In genomic region chr14:68606644-68607043, GRCh38 we compare ENCODE assay signal across 14 cellular contexts.
DNase-seq lines count a peak whose midpoint lies in the region; ATAC-seq and TF ChIP-seq lines count a peak whose summit lies in the region.
"Had no signal": no experiment of that assay in that cellular context is flagged by ENCODE, and none has a peak within 500 bp of the region (broad histone marks: within the 10 kb centered on the region; RNA-seq: fewer than 3 reads in every experiment).

No MANE protein-coding gene starts in this region.

- no peaks in the 10 kb centered on the region for H3K79me1 ChIP-seq in mesenchymal stem cell (replicated peaks; ENCODE audit: low read length, poor library complexity, severe bottlenecking)

- H2AK5ac ChIP-seq in mesenchymal stem cell (ENCODE audit: low read length, severe bottlenecking) = no peak overlapping the region

- no peak overlapping the region for H2BK5ac ChIP-seq in mesenchymal stem cell (ENCODE audit: low read depth, low read length, poor library complexity, severe bottlenecking)

- no peaks in the 10 kb centered on the region for H3K36me3 Mint-ChIP-seq in T-helper 17 cell (ENCODE audit: low read depth)

- peaks cover 5% of the 10 kb centered on the region for H3K4me1 Mint-ChIP-seq in T-helper 17 cell

- H3K27me3 Mint-ChIP-seq in T-helper 17 cell = no peaks in the 10 kb centered on the region

- H3K9me3 ChIP-seq in BLaER1 treated with 17β-estradiol and CSF1 and Interleukin-3, amounts not matched to agents 10 nM and 100 nM (replicated peaks in 1 of 11) = peaks cover 21 to 34% (median 28%) of the 10 kb centered on the region in 11 experiments
- H3K9me3 ChIP-seq in T-helper 17 cell (ENCODE audit: control insufficient read depth, low read length, poor library complexity, severe bottlenecking) (no peaks in the 10 kb centered on the region), mesenchymal stem cell (ENCODE audit: control insufficient read depth, low read length) (peaks cover 6% of the 10 kb centered on the region), stomach (peaks cover 0 to 6% (median 0%) of the 10 kb centered on the region in 4 donors)

- no peak overlapping the region for H2BK15ac ChIP-seq in mesenchymal stem cell (ENCODE audit: low read depth, poor library complexity, severe bottlenecking)

- peak overlapping the region; percentile 66 to 88 (median 83); a peak in 20 of 22 replicates for H3K9ac ChIP-seq in BLaER1 treated with 17β-estradiol and CSF1 and Interleukin-3, amounts not matched to agents 10 nM and 100 nM
- H3K9ac ChIP-seq in mesenchymal stem cell (ENCODE audit: low read length) = no peak overlapping the region

- H3K27me3 ChIP-seq in BLaER1 treated with 17β-estradiol and CSF1 and Interleukin-3, amounts not matched to agents 10 nM and 100 nM = 0 out of 22 replicates have a peak, but pooled peaks cover 0 to 4% (median 0%) of the 10 kb centered on the region in 11 experiments
- H3K27me3 ChIP-seq in mesenchymal stem cell (ENCODE audit: control insufficient read depth in 1 of 2, insufficient read depth in 1 of 2, low read length in 2 of 2) = no peaks in the 10 kb centered on the region
- no peaks in the 10 kb centered on the region for H3K27me3 ChIP-seq in stomach
- no peaks in the 10 kb centered on the region for H3K27me3 ChIP-seq in dorsolateral prefrontal cortex

- peak overlapping the region; percentile 98 to 99 for H2BK12ac ChIP-seq in mesenchymal stem cell (ENCODE audit: low read length in 2 of 2)

- DNase-seq in T-helper 17 cell = no peak
- DNase-seq in mesenchymal stem cell = no peak
- DNase-seq in stomach = no peak
- DNase-seq in dorsolateral prefrontal cortex = no peak
- no peak for DNase-seq in pons (ENCODE audit: low spot score)
- DNase-seq: activated effector memory CD4-positive, alpha-beta T cell treated with Interleukin-2 at 50 U/mL for 16 hours; cortex of kidney; HCEC 1CT; NCI-H1436 treated with DMSO at 0.1 percent for 48 hours; small intestine; T-helper 2 cell had no signal

- H3K14ac ChIP-seq in mesenchymal stem cell (ENCODE audit: low read length in 2 of 2) = peak overlapping the region in 1 of 2 experiments; percentile 44

- WGBS in mesenchymal stem cell = 76% methylated on average over 4 of the region's 4 CpGs
- WGBS in stomach, 5 donors = 70 to 90% (median 76%) methylated on average over 4 of the region's 4 CpGs

- intact Hi-C loops in stomach (cut with DNase I; ENCODE audit: low total_unique reads) = no loop called here
- intact Hi-C loops in dorsolateral prefrontal cortex (cut with DNase I) = no loop called here

- no peak overlapping the region for H3K4me3 Mint-ChIP-seq in T-helper 17 cell

- H2AFZ ChIP-seq in mesenchymal stem cell (ENCODE audit: low read depth, low read length) = no peak overlapping the region

- H2BK120ac ChIP-seq in mesenchymal stem cell (ENCODE audit: low read depth, low read length) = peak overlapping the region; percentile 99

- no peak for TF ChIP-seq POLR2A in stomach (IDR thresholded peaks at IDR 0.05)

- H3K36me3 ChIP-seq in BLaER1 treated with 17β-estradiol and CSF1 and Interleukin-3, amounts not matched to agents 10 nM and 100 nM = peaks cover 0 to 21% (median 11%) of the 10 kb centered on the region in 11 experiments; a peak in 9 of 22 replicates
- peaks cover 0 to 3% of the 10 kb centered on the region in 2 experiments for H3K36me3 ChIP-seq in mesenchymal stem cell (ENCODE audit: control insufficient read depth in 1 of 2, insufficient read depth in 2 of 2, low read depth in 1 of 2, low read length in 2 of 2)
- no peaks in the 10 kb centered on the region for H3K36me3 ChIP-seq in stomach

- peak overlapping the region; percentile 82 for H3K27ac Mint-ChIP-seq in T-helper 17 cell

- H4K91ac ChIP-seq in mesenchymal stem cell (ENCODE audit: low read length) = peak overlapping the region; percentile 98

- no peak for TF ChIP-seq CTCF in stomach (IDR thresholded peaks at IDR 0.05)
- TF ChIP-seq CTCF in dorsolateral prefrontal cortex (IDR thresholded peaks at IDR 0.05 in 54 of 56, conservative IDR thresholded peaks at IDR 0.05 in 2 of 56; ENCODE audit: low read depth in 1 of 56, partially characterized antibody in 56 of 56) = no peak

- H4K8ac ChIP-seq in mesenchymal stem cell (ENCODE audit: low read length) = peak overlapping the region; percentile 96

- peak overlapping the region; percentile 79 to 99 (median 95) for H3K27ac ChIP-seq in BLaER1 treated with 17β-estradiol and CSF1 and Interleukin-3, amounts not matched to agents 10 nM and 100 nM
- H3K27ac ChIP-seq in mesenchymal stem cell (ENCODE audit: low read length, poor library complexity, severe bottlenecking) (no peak overlapping the region), stomach (peak overlapping the region; percentile 71 to 88 (median 84)), dorsolateral prefrontal cortex (peak overlapping the region in 26 of 59 donors; percentile 2 to 85 (median 73))

- no peak for TF ChIP-seq EP300 in stomach (IDR thresholded peaks at IDR 0.05)

- peak overlapping the region; percentile 80 to 95 (median 88) for H3K4me2 ChIP-seq in BLaER1 treated with 17β-estradiol and CSF1 and Interleukin-3, amounts not matched to agents 10 nM and 100 nM
- no peak overlapping the region for H3K4me2 ChIP-seq in mesenchymal stem cell (ENCODE audit: low read length, poor library complexity, severe bottlenecking)

- peak overlapping the region; percentile 95 to 99 for H3K18ac ChIP-seq in mesenchymal stem cell (ENCODE audit: low read depth in 1 of 2, low read length in 2 of 2)

- no peaks in the 10 kb centered on the region for H4K20me1 ChIP-seq in BLaER1 treated with 17β-estradiol and CSF1 and Interleukin-3, amounts not matched to agents 10 nM and 100 nM

- H3K4ac ChIP-seq in mesenchymal stem cell (ENCODE audit: low read depth in 1 of 2, low read length in 2 of 2) = peak overlapping the region; percentile 95 to 96

- no peak for ATAC-seq in T-helper 17 cell
- ATAC-seq in GM18498 (IDR thresholded peaks at IDR 0.05; ENCODE audit: unreplicated experiment) = no peak
- no peak for ATAC-seq in GM21737 (IDR thresholded peaks at IDR 0.05; ENCODE audit: unreplicated experiment)

- peak overlapping the region in 4 of 10 experiments; percentile 20 to 43 (median 23); a peak in 1 of 20 replicates for H3K4me3 ChIP-seq in BLaER1 treated with 17β-estradiol and CSF1 and Interleukin-3, amounts not matched to agents 10 nM and 100 nM
- H3K4me3 ChIP-seq in mesenchymal stem cell (ENCODE audit: insufficient read depth in 1 of 2, low read depth in 1 of 2, low read length in 2 of 2) (no peak overlapping the region), stomach (no peak overlapping the region), dorsolateral prefrontal cortex (no peak overlapping the region)

- peaks cover 52 to 88% (median 78%) of the 10 kb centered on the region in 10 experiments for H3K4me1 ChIP-seq in BLaER1 treated with 17β-estradiol and CSF1 and Interleukin-3, amounts not matched to agents 10 nM and 100 nM
- peaks cover 16% of the 10 kb centered on the region for H3K4me1 ChIP-seq in mesenchymal stem cell (ENCODE audit: control insufficient read depth, insufficient read depth, low read depth, low read length)
- H3K4me1 ChIP-seq in stomach = peaks cover 34 to 57% (median 44%) of the 10 kb centered on the region in 4 donors

- H3K23ac ChIP-seq in mesenchymal stem cell (ENCODE audit: low read length in 2 of 2) = no peak overlapping the region
